ENCODE assay signal across 8 cellular contexts in the genomic region with DNA sequence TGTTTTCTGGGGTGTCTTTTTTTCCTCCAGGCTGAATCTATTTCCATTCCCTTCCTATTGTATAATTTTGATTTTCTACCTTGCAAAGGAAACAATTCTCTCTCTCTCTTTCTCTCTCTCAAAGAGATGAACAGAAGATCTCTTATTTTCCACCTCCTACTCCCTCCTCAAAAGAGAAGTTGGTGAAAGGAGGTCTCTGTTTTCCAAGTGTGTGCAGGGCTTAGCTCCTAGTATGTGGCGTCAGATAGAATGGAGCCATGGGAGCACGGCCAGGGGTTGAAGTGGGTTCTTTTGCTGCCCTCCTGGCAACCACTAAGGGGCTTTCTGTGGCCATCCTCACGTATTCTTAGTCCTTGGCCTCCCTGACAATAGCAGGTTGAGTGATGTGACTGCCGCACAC. TPM values are rescaled to one million over a fixed set of nuclear protein-coding genes. Genes with fewer than 3 reads are reported as not detected.
DNase-seq lines count a peak whose midpoint lies in the region; ATAC-seq and TF ChIP-seq lines count a peak whose summit lies in the region.

No MANE protein-coding gene starts in this region.

- H3K9me3 Mint-ChIP-seq in T-cell: no peaks in the 10 kb centered on the region

- no peak for TF ChIP-seq CTCF in foreskin fibroblast (IDR thresholded peaks at IDR 0.05; ENCODE audit: low read depth, low read length)

- no peaks in the 10 kb centered on the region for H3K27me3 Mint-ChIP-seq in T-cell

- no peak for DNase-seq in T-cell
- no peak for DNase-seq in foreskin fibroblast
- DNase-seq in skeletal muscle cell (ENCODE audit: low read depth): no peak
- DNase-seq in T-helper 9 cell: no peak
- DNase-seq in hippocampal formation (lab: John Stamatoyannopoulos, UW): no peak
- DNase-seq in ACHN: no peak

- CTCF ChIA-PET in T-cell (lab: Charles Lee): interaction anchor here in 1 of 2 donors (0.5 to 1.7 kb wide), 4 partner anchors 12 to 65 kb away, joined by 3 to 5 read pairs (median 3); a partner anchor contains a TSS

- POLR2A ChIA-PET in T-cell (lab: Charles Lee): no interaction called here

- ATAC-seq in GM21526 (IDR thresholded peaks at IDR 0.05; ENCODE audit: low FRiP score, unreplicated experiment): peak; percentile 8
- peak in 1 of 4 experiments; percentile 1 for ATAC-seq in T-cell (replicated peaks in 1 of 4)
- no peak for ATAC-seq in GM21737 (IDR thresholded peaks at IDR 0.05; ENCODE audit: unreplicated experiment)

- H3K4me3 Mint-ChIP-seq in T-cell: peak overlapping the region; percentile 83 to 97 (median 87)

- peak overlapping the region; percentile 54 to 81 for H3K4me3 ChIP-seq in foreskin fibroblast (ENCODE audit: low read depth in 1 of 2, low read length in 2 of 2)
- H3K4me3 ChIP-seq in skeletal muscle cell (ENCODE audit: low read depth, low read length): peak overlapping the region; percentile 51

- H3K36me3 Mint-ChIP-seq in T-cell: peaks cover 22% of the 10 kb centered on the region

- in situ Hi-C loops in ACHN (cut with HindIII; ENCODE audit: low pct_ligation_motif_present, low pct_unique_long_range_greater_than_20kb, low sequenced_read_pairs): no loop called here

- H3K27ac Mint-ChIP-seq in T-cell: peak overlapping the region; percentile 92 to 93

- peaks cover 50 to 56% (median 54%) of the 10 kb centered on the region in 3 donors for H3K4me1 Mint-ChIP-seq in T-cell

RNA-seq across cellular contexts. Expression of a gene that starts 0.5 kb away (rescaled TPM):
- 10 to 100 TPM in 3 of 5 donors, 1 to 10 TPM in 2; 7.4 to 13.5 (median 10.4) TPM for total RNA-seq in T-cell

RNA-seq across cellular contexts. Expression of a gene that starts 28.8 kb away (rescaled TPM):
- total RNA-seq in T-cell: under 1 TPM in 2 of 5 donors, not detected in 3; 0.13 to 0.14 TPM

RNA-seq across cellular contexts. Expression of a gene that starts 44.6 kb away (rescaled TPM):
- total RNA-seq in T-cell: not detected

RNA-seq across cellular contexts. Expression of a gene that starts 59.6 kb away (rescaled TPM):
- 10 to 100 TPM; 17.6 to 38.2 (median 31.6) TPM for total RNA-seq in T-cell
